In genomic region chr10:71647526-71648354, GRCh38 we compare ENCODE assay signal across 1 cellular context.
TF ChIP-seq lines count a peak whose summit lies in the region.

No MANE protein-coding gene starts in this region.

TF ChIP-seq in HEK293, 187 proteins besides CTCF, POLR2A, EP300 and RAD21 (continued from another document):
- TF ChIP-seq INSM2 (tag by site-specific recombination; IDR thresholded peaks at IDR 0.05), result no peak
- TF ChIP-seq ZBTB21 (tag by site-specific recombination; IDR thresholded peaks at IDR 0.05), result no peak
- no peak for TF ChIP-seq ZSCAN23 (tag by site-specific recombination; IDR thresholded peaks at IDR 0.05)
- TF ChIP-seq GLIS1 (tag by site-specific recombination; IDR thresholded peaks at IDR 0.05), result peak; percentile 52
- no peak for TF ChIP-seq REST (tag by site-specific recombination; IDR thresholded peaks at IDR 0.05)
- TF ChIP-seq OSR2 (tag by site-specific recombination; IDR thresholded peaks at IDR 0.05), result no peak
- no peak for TF ChIP-seq ZNF677 (tag by site-specific recombination; IDR thresholded peaks at IDR 0.05)
- TF ChIP-seq ZBTB49 (tag by site-specific recombination; IDR thresholded peaks at IDR 0.05; ENCODE audit: low read depth), result no peak
